In the genomic region with DNA sequence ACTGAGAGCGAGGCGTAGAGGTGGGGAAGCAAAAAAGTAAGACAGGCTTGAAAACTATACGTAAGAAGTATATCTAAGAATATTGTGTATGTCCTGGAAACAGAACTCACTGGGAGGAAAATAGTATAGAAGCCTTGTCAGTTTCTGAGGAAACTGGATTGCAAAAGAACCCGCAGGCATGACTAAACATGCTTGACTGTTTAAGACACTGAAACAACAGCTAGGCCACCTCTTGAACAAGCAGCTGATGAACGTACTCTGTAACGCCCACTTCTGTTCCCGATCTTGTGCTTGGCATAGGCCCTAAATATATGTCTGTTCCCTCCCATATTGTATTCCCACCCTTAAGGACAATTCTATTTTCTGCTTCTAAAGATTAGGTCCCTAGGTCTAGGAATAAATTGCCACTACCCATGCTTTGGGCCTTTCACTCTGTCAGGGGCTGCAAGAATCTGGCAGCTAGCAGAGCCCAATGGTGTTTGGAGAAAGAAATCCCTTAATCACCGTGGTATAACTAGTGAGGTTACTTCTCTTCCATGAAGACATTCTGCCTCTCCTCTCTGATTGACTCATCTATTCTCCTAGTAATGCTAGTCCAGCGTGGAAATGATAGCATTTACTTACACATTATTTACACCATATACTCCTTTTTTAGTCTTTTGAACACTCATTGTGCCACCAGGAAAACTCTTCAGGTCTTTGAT, we compare ENCODE assay signal across 12 cellular contexts. TPM values are rescaled to one million over a fixed set of nuclear protein-coding genes. Genes with fewer than 3 reads are reported as not detected.
DNase-seq lines count a peak whose midpoint lies in the region; ATAC-seq, FAIRE-seq and TF ChIP-seq lines count a peak whose summit lies in the region.
"Had no signal": no experiment of that assay in that cellular context is flagged by ENCODE, and none has a peak within 500 bp of the region (broad histone marks: within the 10 kb centered on the region; RNA-seq: fewer than 3 reads in every experiment).

No MANE protein-coding gene starts in this region.

- H3K4me3 ChIP-seq in right lobe of liver (no peak overlapping the region), HepG2 (replicated peaks in 1 of 3; ENCODE audit: insufficient read depth in 1 of 3, low read depth in 2 of 3, low read length in 3 of 3) (no peak overlapping the region), H7 (ENCODE audit: insufficient read depth, low read depth, low read length) (no peak overlapping the region)

- no TSS peak for BruUV-seq in HepG2 (replicated peaks; lab: Mats Ljungman, UMichigan)

- no peak for TF ChIP-seq POLR2A in right lobe of liver (IDR thresholded peaks at IDR 0.05)
- no peak for TF ChIP-seq POLR2A in HepG2 (IDR thresholded peaks at IDR 0.05; ENCODE audit: insufficient read depth in 1 of 2, low read depth in 2 of 2, low read length in 2 of 2)

- H3K4me1 ChIP-seq in right lobe of liver: no peaks in the 10 kb centered on the region
- H3K4me1 ChIP-seq in HepG2 (ENCODE audit: insufficient read depth, low read length): no peaks in the 10 kb centered on the region

- H2AFZ ChIP-seq in HepG2 (ENCODE audit: low read length): no peak overlapping the region

- 64% methylated on average over 9 of the region's 9 CpGs for WGBS in right lobe of liver (ENCODE audit: insufficient coverage, low coverage, low lambda C conversion rate, missing lambda C conversion rate)
- WGBS in HepG2 (ENCODE audit: low lambda C conversion rate): 56% methylated on average over 9 of the region's 9 CpGs

- TF ChIP-seq EP300 in HepG2 (IDR thresholded peaks at IDR 0.05; ENCODE audit: low read depth in 2 of 2, low read length in 2 of 2) (no peak), HepG2 (CRISPR knock-in tag; IDR thresholded peaks at IDR 0.05; ENCODE audit: borderline replicate concordance) (no peak)

- H3K27me3 Mint-ChIP-seq in activated T-helper 1 cell treated with anti-CD3 and anti-CD28 coated beads, Interleukin-12 subunit alpha, Interleukin-12 subunit beta, Interleukin-2, Interleukin-4 antibody, amounts not matched to agents 30 ng/mL and 10 ng/mL and 1 ng/mL, durations not matched to agents 14 hours and 24 hours and 36 hours (ENCODE audit: insufficient read depth): no peaks in the 10 kb centered on the region

- H3K36me3 Mint-ChIP-seq in activated T-helper 1 cell treated with anti-CD3 and anti-CD28 coated beads, Interleukin-12 subunit alpha, Interleukin-12 subunit beta, Interleukin-2, Interleukin-4 antibody, amounts not matched to agents 30 ng/mL and 10 ng/mL and 1 ng/mL, durations not matched to agents 14 hours and 24 hours and 36 hours (ENCODE audit: low read depth): peaks cover 9% of the 10 kb centered on the region

- H3K9ac ChIP-seq in HepG2 (ENCODE audit: insufficient read depth, low read depth, low read length): no peak overlapping the region

- H3K4me2 ChIP-seq in HepG2 (ENCODE audit: low read depth, low read length): no peak overlapping the region

- H3K27me3 ChIP-seq in right lobe of liver (peaks cover 0 to 6% of the 10 kb centered on the region in 2 donors), HepG2 (ENCODE audit: control insufficient read depth in 1 of 2, insufficient read depth in 2 of 2, low read length in 2 of 2) (no peaks in the 10 kb centered on the region), H7 (ENCODE audit: control insufficient read depth, insufficient read depth, low read length) (no peaks in the 10 kb centered on the region)

- CTCF ChIA-PET in HepG2 (lab: Yijun Ruan, JAX; ENCODE audit: low intra/inter-chr PET ratio, low total read pairs): no interaction called here

- TF ChIP-seq RAD21 in HepG2 (CRISPR knock-in tag; IDR thresholded peaks at IDR 0.05): no peak

- no peak overlapping the region for H3K4me3 Mint-ChIP-seq in activated T-helper 1 cell treated with anti-CD3 and anti-CD28 coated beads, Interleukin-12 subunit alpha, Interleukin-12 subunit beta, Interleukin-2, Interleukin-4 antibody, amounts not matched to agents 30 ng/mL and 10 ng/mL and 1 ng/mL, durations not matched to agents 14 hours and 24 hours and 36 hours

- H3K27ac ChIP-seq in right lobe of liver (no peak overlapping the region), HepG2 (ENCODE audit: extremely low read length, insufficient read depth, low read length) (no peak overlapping the region)
- H3K27ac ChIP-seq: VCaP had no signal

- peaks cover 47% of the 10 kb centered on the region for H3K4me1 Mint-ChIP-seq in activated T-helper 1 cell treated with anti-CD3 and anti-CD28 coated beads, Interleukin-12 subunit alpha, Interleukin-12 subunit beta, Interleukin-2, Interleukin-4 antibody, amounts not matched to agents 30 ng/mL and 10 ng/mL and 1 ng/mL, durations not matched to agents 14 hours and 24 hours and 36 hours (ENCODE audit: low read depth)

- H3K27ac Mint-ChIP-seq in activated T-helper 1 cell treated with anti-CD3 and anti-CD28 coated beads, Interleukin-12 subunit alpha, Interleukin-12 subunit beta, Interleukin-2, Interleukin-4 antibody, amounts not matched to agents 30 ng/mL and 10 ng/mL and 1 ng/mL, durations not matched to agents 14 hours and 24 hours and 36 hours: peak overlapping the region; percentile 41

- TF ChIP-seq CTCF in right lobe of liver (IDR thresholded peaks at IDR 0.05) (no peak), HepG2 (CRISPR knock-in tag; IDR thresholded peaks at IDR 0.05) (no peak)

- H3K36me3 ChIP-seq in right lobe of liver (no peaks in the 10 kb centered on the region), HepG2 (replicated peaks in 1 of 2; ENCODE audit: control insufficient read depth in 1 of 2, insufficient read depth in 2 of 2, low read length in 2 of 2) (no peaks in the 10 kb centered on the region), H7 (replicated peaks; ENCODE audit: control insufficient read depth, insufficient read depth, low read length) (no peaks in the 10 kb centered on the region)

- intact Hi-C loops in right lobe of liver (cut with DNase I) (no loop called here), HepG2 (cut with micrococcal nuclease; ENCODE audit: unreplicated experiment) (no loop called here)
- intact Hi-C loops in activated T-helper 1 cell treated with anti-CD3 and anti-CD28 coated beads, Interleukin-12 subunit alpha, Interleukin-12 subunit beta, Interleukin-2, Interleukin-4 antibody, amounts not matched to agents 30 ng/mL and 10 ng/mL and 1 ng/mL, durations not matched to agents 14 hours and 24 hours and 36 hours (cut with micrococcal nuclease): no loop called here

- peaks cover 4% of the 10 kb centered on the region for H3K9me3 Mint-ChIP-seq in activated T-helper 1 cell treated with anti-CD3 and anti-CD28 coated beads, Interleukin-12 subunit alpha, Interleukin-12 subunit beta, Interleukin-2, Interleukin-4 antibody, amounts not matched to agents 30 ng/mL and 10 ng/mL and 1 ng/mL, durations not matched to agents 14 hours and 24 hours and 36 hours

- no peaks in the 10 kb centered on the region for H3K9me3 ChIP-seq in right lobe of liver
- no peaks in the 10 kb centered on the region for H3K9me3 ChIP-seq in HepG2 (ENCODE audit: low read length)

- DNase-seq in right lobe of liver: no peak
- DNase-seq in HepG2 (ENCODE audit: low spot score): no peak
- no peak for DNase-seq in activated T-helper 1 cell treated with anti-CD3 and anti-CD28 coated beads, Interleukin-12 subunit alpha, Interleukin-12 subunit beta, Interleukin-2, Interleukin-4 antibody, amounts not matched to agents 30 ng/mL and 10 ng/mL and 1 ng/mL, durations not matched to agents 14 hours and 24 hours and 36 hours (ENCODE audit: low spot score)
- peak; percentile 41 for DNase-seq in kidney tubule cell (ENCODE audit: low spot score)
- DNase-seq in urothelium cell line (ENCODE audit: low spot score): peak; percentile 19
- DNase-seq in H7: no peak
- DNase-seq in NAMALWA (ENCODE audit: low spot score): no peak
- DNase-seq: NCI-H446; stimulated activated CD4-positive, alpha-beta T cell treated with anti-CD3 and anti-CD28 coated beads, Interleukin-4, amount 100 ng/mL, for 4 hours had no signal

- no peak for FAIRE-seq in HepG2 (lab: Jason Lieb, UNC)
- FAIRE-seq in urothelium cell line (lab: Jason Lieb, UNC): no peak
- FAIRE-seq: GM12891 had no signal

- peak in 3 of 4 donors; percentile 12 to 30 (median 25) for ATAC-seq in right lobe of liver
- ATAC-seq in HepG2: no peak
- ATAC-seq in GM21576 (IDR thresholded peaks at IDR 0.05; ENCODE audit: unreplicated experiment): no peak

- H4K20me1 ChIP-seq in HepG2 (ENCODE audit: insufficient read depth, low read length): no peaks in the 10 kb centered on the region

- H3K79me2 ChIP-seq in HepG2 (ENCODE audit: insufficient read depth, low read length): no peaks in the 10 kb centered on the region

- in situ Hi-C loops in HepG2 (cut with HindIII; ENCODE audit: extremely low pct_ligation_motif_present, low pct_unique_long_range_greater_than_20kb): no loop called here

- POLR2A ChIA-PET in HepG2 (lab: Yijun Ruan, JAX): no interaction called here

RNA-seq across cellular contexts. Expression of gene CD200, which starts 46.2 kb away (rescaled TPM):
- under 1 TPM in 2 of 6 experiments, not detected in 4; 0.25 to 0.40 TPM for total RNA-seq in right lobe of liver
- not detected in 2 replicates for total RNA-seq in HepG2 (2016; rRNA removed; fragmentation: Illumina TruSeq; extraction: Trizol)
- not detected in 2 replicates for total RNA-seq in HepG2 (2016; cell fraction: cytosol; rRNA removed; fragmentation: Illumina TruSeq; extraction: Trizol; ENCODE audit: low read depth)
- total RNA-seq in HepG2 (2016; cell fraction: insoluble cytoplasmic fraction; rRNA removed; fragmentation: Illumina TruSeq; extraction: Trizol): not detected in 2 replicates
- not detected in 2 replicates for total RNA-seq in HepG2 (2016; cell fraction: membrane; rRNA removed; fragmentation: Illumina TruSeq; extraction: Trizol)
- total RNA-seq in HepG2 (2016; cell fraction: nucleus; rRNA removed; fragmentation: Illumina TruSeq; extraction: Trizol): not detected in 2 replicates
- polyA plus RNA-seq in HepG2 (2011; rRNA removed): not detected in 2 replicates
- polyA plus RNA-seq in HepG2 (2011; cell fraction: cytosol; rRNA removed): 0.03 TPM in 1 of 2 replicates, not detected in the other
- polyA plus RNA-seq in HepG2 (2011; cell fraction: nucleus; rRNA removed): 0.05 TPM in 1 of 2 replicates, not detected in the other
- not detected in 2 replicates for polyA plus RNA-seq in HepG2 (2012)
- not detected in 2 replicates for polyA plus RNA-seq in HepG2 (2016; cell fraction: cytosol; fragmentation: Illumina TruSeq; extraction: Trizol; ENCODE audit: low read depth)
- not detected in 2 replicates for polyA plus RNA-seq in HepG2 (2016; cell fraction: insoluble cytoplasmic fraction; fragmentation: Illumina TruSeq; extraction: Trizol; ENCODE audit: low read depth)
- not detected in 2 replicates for polyA plus RNA-seq in HepG2 (2016; cell fraction: membrane; fragmentation: Illumina TruSeq; extraction: Trizol; ENCODE audit: low read depth)
- polyA plus RNA-seq in HepG2 (2016; cell fraction: nucleus; fragmentation: Illumina TruSeq; extraction: Trizol; ENCODE audit: insufficient read depth, low read depth): not detected in 2 replicates
- not detected in 2 replicates for polyA minus RNA-seq in HepG2 (2011; rRNA and poly(A)+ RNA removed; ENCODE audit: low replicate concordance)
- polyA minus RNA-seq in HepG2 (2011; cell fraction: cytosol; rRNA and poly(A)+ RNA removed): not detected in 2 replicates
- polyA minus RNA-seq in HepG2 (2011; cell fraction: nucleus; rRNA and poly(A)+ RNA removed): not detected in 2 replicates
- 141 TPM in 2 replicates for total RNA-seq in activated T-helper 1 cell treated with anti-CD3 and anti-CD28 coated beads, Interleukin-12 subunit alpha, Interleukin-12 subunit beta, Interleukin-2, Interleukin-4 antibody, amounts not matched to agents 30 ng/mL and 10 ng/mL and 1 ng/mL, durations not matched to agents 14 hours and 24 hours and 36 hours
- total RNA-seq in H7 (2014; rRNA removed; shearing (Covaris generic)): 40.9 and 49.4 TPM in 2 replicates

Comparison
In these comparisons a context has a peak if more than half of its experiments do, and no peak if none do; other contexts are left out.
1. ATAC-seq: peak in right lobe of liver (3 of 4); none in HepG2 (single experiment) and GM21576 (single experiment).
2. DNase-seq: peak in kidney tubule cell (single experiment) and urothelium cell line (single experiment); none in right lobe of liver (0 of 3), HepG2 (single experiment), activated T-helper 1 cell treated with anti-CD3 and anti-CD28 coated beads, Interleukin-12 subunit alpha, Interleukin-12 subunit beta, Interleukin-2, Interleukin-4 antibody, amounts not matched to agents 30 ng/mL and 10 ng/mL and 1 ng/mL, durations not matched to agents 14 hours and 24 hours and 36 hours (single experiment), H7 (single experiment) and NAMALWA (single experiment).
3. RNA of gene CD200, which starts 46.2 kb away (total RNA-seq): 141 TPM in activated T-helper 1 cell treated with anti-CD3 and anti-CD28 coated beads, Interleukin-12 subunit alpha, Interleukin-12 subunit beta, Interleukin-2, Interleukin-4 antibody, amounts not matched to agents 30 ng/mL and 10 ng/mL and 1 ng/mL, durations not matched to agents 14 hours and 24 hours and 36 hours and 40.9 to 49.4 TPM in H7; 0.25 to 0.40 TPM in right lobe of liver and not detected in HepG2; every median in the first group is over 10 times any median in the second.